Comparison of ENCODE assay signal across 24 cellular contexts in the genomic region with DNA sequence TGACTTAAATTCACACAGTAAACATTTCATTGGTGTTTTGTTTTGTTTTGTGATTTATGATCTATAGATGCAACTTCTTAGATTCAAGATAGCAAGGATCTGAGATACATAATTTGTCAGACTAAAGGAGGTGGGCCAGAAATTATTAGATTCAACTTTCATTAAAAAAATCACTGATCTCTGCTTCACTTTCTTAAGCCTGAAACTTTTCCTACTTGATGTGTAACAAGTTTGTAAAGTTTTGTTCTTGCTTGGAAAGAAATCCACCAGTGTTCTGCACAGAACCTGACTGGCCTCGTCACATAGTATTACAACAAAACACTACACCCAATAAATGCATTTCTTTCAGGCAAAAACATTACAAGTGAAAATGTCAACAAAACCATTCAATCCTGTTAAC. TPM values are rescaled to one million over a fixed set of nuclear protein-coding genes. Genes with fewer than 3 reads are reported as not detected.
DNase-seq lines count a peak whose midpoint lies in the region; ATAC-seq and TF ChIP-seq lines count a peak whose summit lies in the region.
"Had no signal": no experiment of that assay in that cellular context is flagged by ENCODE, and none has a peak within 500 bp of the region (broad histone marks: within the 10 kb centered on the region; RNA-seq: fewer than 3 reads in every experiment).

No MANE protein-coding gene starts in this region.

- 79% methylated on average over 1 of the region's 1 CpG for WGBS in hepatocyte (ENCODE audit: low lambda C conversion rate, missing lambda C conversion rate)

- H3K79me2 ChIP-seq in hepatocyte (peaks cover 71% of the 10 kb centered on the region), neural progenitor cell (ENCODE audit: low read depth) (peaks cover 100% of the 10 kb centered on the region)

- peaks cover 14% of the 10 kb centered on the region for H3K27me3 Mint-ChIP-seq in neural progenitor cell (ENCODE audit: insufficient read depth, low read depth)

- H3K36me3 Mint-ChIP-seq in neural progenitor cell, result peaks cover 44% of the 10 kb centered on the region

- H3K36me3 ChIP-seq in ES-I3 (ENCODE audit: insufficient read depth, low read length) (no peaks in the 10 kb centered on the region), SK-N-MC (ENCODE audit: insufficient read depth, low read length) (no peaks in the 10 kb centered on the region), hepatocyte (replicated peaks; ENCODE audit: insufficient read depth, low read depth) (no peaks in the 10 kb centered on the region), neural progenitor cell (peaks cover 43% of the 10 kb centered on the region)
- H3K36me3 ChIP-seq: heart right ventricle, left lung, MG63, uterus had no signal

- peaks cover 2% of the 10 kb centered on the region for H3K9me3 Mint-ChIP-seq in neural progenitor cell
- H3K9me3 Mint-ChIP-seq: activated CD4-positive, alpha-beta T cell treated with anti-CD3 and anti-CD28 coated beads, Interleukin-2, amount 10 ng/mL, durations not matched to agents 24 days and 14 days; activated naive CD4-positive, alpha-beta T cell treated with anti-CD3 and anti-CD28 coated beads for 36 hours; activated T-cell treated with anti-CD3 and anti-CD28 coated beads, Interleukin-2, amount 50 U/mL, for 72 hours had no signal

- DNase-seq in SK-N-MC (ENCODE audit: low read depth, low spot score), result no peak
- DNase-seq in hepatocyte (ENCODE audit: low spot score), result no peak
- DNase-seq in neural progenitor cell (ENCODE audit: low spot score), result no peak
- DNase-seq in HEK293T (ENCODE audit: extremely low spot score), result no peak
- no peak for DNase-seq in COLO668 (lab: John Stamatoyannopoulos, UW; ENCODE audit: unreplicated experiment)
- DNase-seq: activated CD4-positive, alpha-beta T cell treated with anti-CD3 and anti-CD28 coated beads, Interleukin-2, amount 10 ng/mL, durations not matched to agents 24 days and 14 days; activated naive CD4-positive, alpha-beta T cell treated with anti-CD3 and anti-CD28 coated beads for 36 hours; activated T-cell treated with anti-CD3 and anti-CD28 coated beads, Interleukin-2, amount 50 U/mL, for 72 hours; caudate nucleus; DMS79; heart right ventricle; left lung; MG63; NCI-H1417 treated with DMSO at 0.1 percent for 48 hours; NCI-H446 treated with DMSO at 0.1 percent for 48 hours; uterus had no signal

- peak overlapping the region; percentile 18 for H3K4me3 ChIP-seq in SK-N-MC
- no peak overlapping the region for H3K4me3 ChIP-seq in hepatocyte
- H3K4me3 ChIP-seq in neural progenitor cell, result peak overlapping the region; percentile 99
- H3K4me3 ChIP-seq: heart right ventricle, K562, left lung, uterus had no signal

- peak overlapping the region; percentile 74 for H3K27ac Mint-ChIP-seq in neural progenitor cell
- H3K27ac Mint-ChIP-seq: activated CD4-positive, alpha-beta T cell treated with anti-CD3 and anti-CD28 coated beads, Interleukin-2, amount 10 ng/mL, durations not matched to agents 24 days and 14 days; activated naive CD4-positive, alpha-beta T cell treated with anti-CD3 and anti-CD28 coated beads for 36 hours; activated T-cell treated with anti-CD3 and anti-CD28 coated beads, Interleukin-2, amount 50 U/mL, for 72 hours; B cell had no signal

- peak overlapping the region; percentile 25; the same call in 1 of the 2 replicates for H3K27ac ChIP-seq in SK-N-MC
- no peak overlapping the region for H3K27ac ChIP-seq in hepatocyte
- peak overlapping the region; percentile 100 for H3K27ac ChIP-seq in neural progenitor cell
- H3K27ac ChIP-seq: heart right ventricle, left lung, uterus, VCaP had no signal

- H4K20me1 ChIP-seq in hepatocyte (ENCODE audit: insufficient read depth, poor library complexity, severe bottlenecking) (no peaks in the 10 kb centered on the region), neural progenitor cell (ENCODE audit: low read depth) (peaks cover 84% of the 10 kb centered on the region)

- POLR2A ChIA-PET in HEK293T (lab: Yijun Ruan, JAX), result interaction anchor here (4.2 kb wide), 1 partner anchor 14 kb away, joined by 49 read pairs; a partner anchor contains a TSS

- CTCF ChIA-PET in HEK293T (lab: Yijun Ruan, JAX), result no interaction called here

- no peaks in the 10 kb centered on the region for H3K9me2 ChIP-seq in hepatocyte (replicated peaks; ENCODE audit: insufficient read depth)

- H3K4me1 ChIP-seq in ES-I3 (ENCODE audit: insufficient read depth, low read length) (peaks cover 34% of the 10 kb centered on the region), hepatocyte (ENCODE audit: insufficient read depth) (peaks cover 50% of the 10 kb centered on the region), neural progenitor cell (peaks cover 11% of the 10 kb centered on the region)

- H3K9me3 ChIP-seq in ES-I3 (ENCODE audit: control insufficient read depth, insufficient read depth, low read length) (no peaks in the 10 kb centered on the region), SK-N-MC (ENCODE audit: low read depth, low read length) (no peaks in the 10 kb centered on the region), hepatocyte (ENCODE audit: low read depth) (no peaks in the 10 kb centered on the region), neural progenitor cell (ENCODE audit: low read depth) (no peaks in the 10 kb centered on the region)
- H3K9me3 ChIP-seq: heart right ventricle, left lung, MG63, uterus had no signal

- H2AFZ ChIP-seq in hepatocyte (no peak overlapping the region), neural progenitor cell (replicated peaks) (no peak overlapping the region)

- no peak for TF ChIP-seq CTCF in hepatocyte (IDR thresholded peaks at IDR 0.05; ENCODE audit: poor library complexity)
- no peak for TF ChIP-seq CTCF in neural progenitor cell (IDR thresholded peaks at IDR 0.05)

- H3F3A ChIP-seq in neural progenitor cell (ENCODE audit: low read depth), result peaks cover 87% of the 10 kb centered on the region

- ATAC-seq in HG03354 (IDR thresholded peaks at IDR 0.05; ENCODE audit: poor library complexity, severe bottlenecking, unreplicated experiment) (no peak), esophagus mucosa (no peak)
- ATAC-seq: activated T-cell treated with anti-CD3 and anti-CD28 coated beads, Interleukin-2, amount 50 U/mL, for 72 hours; heart right ventricle; K562; left lung; SK-N-SH treated with all-trans-retinoic acid at 6 μM for 48 hours had no signal

- H3K4me3 Mint-ChIP-seq in neural progenitor cell, result peak overlapping the region; percentile 99
- H3K4me3 Mint-ChIP-seq: activated CD4-positive, alpha-beta T cell treated with anti-CD3 and anti-CD28 coated beads, Interleukin-2, amount 10 ng/mL, durations not matched to agents 24 days and 14 days; activated naive CD4-positive, alpha-beta T cell treated with anti-CD3 and anti-CD28 coated beads for 36 hours; activated T-cell treated with anti-CD3 and anti-CD28 coated beads, Interleukin-2, amount 50 U/mL, for 72 hours; B cell had no signal

- H3K4me2 ChIP-seq in hepatocyte (peak overlapping the region; percentile 87), neural progenitor cell (peak overlapping the region; percentile 94)

- peaks cover 29% of the 10 kb centered on the region for H3K4me1 Mint-ChIP-seq in neural progenitor cell

- H3K27me3 ChIP-seq in hepatocyte (peaks cover 29% of the 10 kb centered on the region), neural progenitor cell (no peaks in the 10 kb centered on the region)
- H3K27me3 ChIP-seq: MG63, uterus had no signal

- H3K9ac ChIP-seq in ES-I3 (ENCODE audit: low read depth, low read length) (peak overlapping the region; percentile 10; the same call in 1 of the 2 replicates), SK-N-MC (ENCODE audit: insufficient read length) (no peak overlapping the region), neural progenitor cell (peak overlapping the region; percentile 66)

TF ChIP-seq in HEK293T, 16 proteins besides CTCF, POLR2A, EP300 and RAD21:
- TF ChIP-seq FOXK2 (IDR thresholded peaks at IDR 0.05), result no peak
- TF ChIP-seq CTBP1 (IDR thresholded peaks at IDR 0.05; ENCODE audit: borderline replicate concordance), result no peak
- TF ChIP-seq SP1 (IDR thresholded peaks at IDR 0.05), result no peak
- TF ChIP-seq SUZ12 (IDR thresholded peaks at IDR 0.05), result no peak
- TF ChIP-seq TARDBP (IDR thresholded peaks at IDR 0.05), result no peak
- TF ChIP-seq HDGF (IDR thresholded peaks at IDR 0.05; ENCODE audit: borderline replicate concordance), result no peak
- no peak for TF ChIP-seq ARNT (IDR thresholded peaks at IDR 0.05)
- TF ChIP-seq ELF4 (IDR thresholded peaks at IDR 0.05), result no peak
- TF ChIP-seq LEF1 (IDR thresholded peaks at IDR 0.05; ENCODE audit: borderline replicate concordance), result no peak
- no peak for TF ChIP-seq L3MBTL2 (conservative IDR thresholded peaks at IDR 0.05)
- TF ChIP-seq NFRKB (IDR thresholded peaks at IDR 0.05), result no peak

RNA-seq across cellular contexts. Expression of a gene that starts 12.4 kb away (rescaled TPM):
- total RNA-seq in hepatocyte (1.9 and 2.3 TPM in 2 replicates), neural progenitor cell (ENCODE audit: low replicate concordance) (123 and 127 TPM in 2 replicates), esophagus mucosa (0.44 TPM)
- polyA plus RNA-seq in hepatocyte, result 0.34 and 0.68 TPM in 2 replicates
- total RNA-seq: mononuclear cell had no signal

RNA-seq across cellular contexts. Expression of a gene that starts 21.0 kb away (rescaled TPM):
- total RNA-seq in hepatocyte, result 34.9 and 61.6 TPM in 2 replicates
- 16.0 and 16.8 TPM in 2 replicates for polyA plus RNA-seq in hepatocyte
- total RNA-seq in neural progenitor cell (ENCODE audit: low replicate concordance), result 55.7 and 61.3 TPM in 2 replicates
- 31.0 TPM for total RNA-seq in esophagus mucosa

Comparison
In these comparisons a context has a peak if more than half of its experiments do, and no peak if none do; other contexts are left out.
1. RNA of a gene that starts 12.4 kb away (total RNA-seq): 123 to 127 TPM in neural progenitor cell; 1.9 to 2.3 TPM in hepatocyte and 0.44 TPM in esophagus mucosa (single experiment); every median in the first group is over 10 times any median in the second.